30 cellular contexts compared by ENCODE assay signal in the genomic region with DNA sequence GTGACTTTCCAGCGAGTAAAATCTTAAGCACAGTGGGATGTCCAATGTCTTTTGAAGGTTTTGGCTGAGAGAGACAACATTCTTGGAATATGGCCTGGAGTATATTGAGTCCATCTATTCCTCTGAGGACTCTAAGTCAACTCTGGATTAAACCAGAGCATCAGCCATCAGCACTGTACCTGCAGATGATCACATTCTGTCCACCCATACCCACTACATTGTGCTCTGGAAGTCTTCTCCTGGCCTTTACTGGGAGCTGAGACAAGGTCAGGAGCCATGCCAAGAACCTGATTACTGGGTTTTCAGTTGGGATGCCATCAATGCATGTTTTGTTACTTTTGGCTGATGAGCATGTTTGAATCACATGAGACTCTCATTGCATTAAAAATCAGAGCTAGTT.
"Had no signal": no experiment of that assay in that cellular context is flagged by ENCODE, and none has a peak within 500 bp of the region (broad histone marks: within the 10 kb centered on the region; RNA-seq: fewer than 3 reads in every experiment).

No MANE protein-coding gene starts in this region.

- H3K27ac ChIP-seq: adrenal gland, body of pancreas, brain microvascular endothelial cell, breast epithelium, VCaP had no signal

- H3K4me3 ChIP-seq: adrenal gland, body of pancreas, breast epithelium had no signal

- DNase-seq: activated B cell treated with CpG ODN at 0.5 μM for 24 hours; activated CD4-positive, alpha-beta memory T cell treated with anti-CD3 and anti-CD28 coated beads for 36 hours; activated CD4-positive, alpha-beta T cell treated with anti-CD3 and anti-CD28 coated beads for 4 hours; activated CD4-positive, alpha-beta T cell treated with anti-CD3 and anti-CD28 coated beads, Interleukin-2, amount 10 ng/mL, durations not matched to agents 24 days and 14 days; activated CD4-positive, alpha-beta T cell treated with anti-CD3 and anti-CD28 coated beads, Interleukin-2, amount 50 U/mL, for 1 hour; activated CD4-positive, alpha-beta T cell treated with anti-CD3 and anti-CD28 coated beads, Interleukin-2, amount 50 U/mL, for 4 hours; activated CD4-positive, CD25-positive, alpha-beta regulatory T cell treated with anti-CD3 and anti-CD28 coated beads, Interleukin-2, amount 50 U/mL, for 72 hours; activated CD8-positive, alpha-beta memory T cell treated with anti-CD3 and anti-CD28 coated beads, Interleukin-2, amount 50 U/mL, for 4 hours; activated CD8-positive, alpha-beta T cell treated with anti-CD3 and anti-CD28 coated beads for 36 hours; activated effector memory CD4-positive, alpha-beta T cell treated with anti-CD3 and anti-CD28 coated beads, Interleukin-2, amount 50 U/mL, for 16 hours; activated gamma-delta T cell treated with Interleukin-2 at 50 U/mL for 16 hours; activated naive CD4-positive, alpha-beta T cell; activated naive CD4-positive, alpha-beta T cell treated with anti-CD3 and anti-CD28 coated beads for 36 hours; activated naive CD4-positive, alpha-beta T cell treated with anti-CD3 and anti-CD28 coated beads, Interleukin-2, amount 50 U/mL, for 16 hours; activated naive CD8-positive, alpha-beta T cell treated with anti-CD3 and anti-CD28 coated beads for 36 hours; activated T-cell treated with anti-CD3 and anti-CD28 coated beads for 4 hours; activated T-cell treated with anti-CD3 and anti-CD28 coated beads, Interleukin-2, amount 50 U/mL, for 1 hour; activated T-cell treated with anti-CD3 and anti-CD28 coated beads, Interleukin-2, amount 50 U/mL, for 4 hours; activated T-cell treated with anti-CD3 and anti-CD28 coated beads, Interleukin-2, amount 50 U/mL, for 72 hours; adrenal gland; amniotic stem cell; aorta; body of pancreas; brain microvascular endothelial cell; central memory CD4-positive, alpha-beta T cell; T-helper 1 cell; T-helper 2 cell; T-helper 9 cell had no signal

- H3K9me3 ChIP-seq: adrenal gland, body of pancreas, breast epithelium had no signal

- H3K4me1 ChIP-seq: adrenal gland, body of pancreas, breast epithelium had no signal

- H3K36me3 ChIP-seq: adrenal gland, brain microvascular endothelial cell, breast epithelium had no signal

- H3K27me3 ChIP-seq: adrenal gland, body of pancreas, brain microvascular endothelial cell, breast epithelium had no signal
